Comparison of ENCODE assay signal across 8 cellular contexts in the genomic region with DNA sequence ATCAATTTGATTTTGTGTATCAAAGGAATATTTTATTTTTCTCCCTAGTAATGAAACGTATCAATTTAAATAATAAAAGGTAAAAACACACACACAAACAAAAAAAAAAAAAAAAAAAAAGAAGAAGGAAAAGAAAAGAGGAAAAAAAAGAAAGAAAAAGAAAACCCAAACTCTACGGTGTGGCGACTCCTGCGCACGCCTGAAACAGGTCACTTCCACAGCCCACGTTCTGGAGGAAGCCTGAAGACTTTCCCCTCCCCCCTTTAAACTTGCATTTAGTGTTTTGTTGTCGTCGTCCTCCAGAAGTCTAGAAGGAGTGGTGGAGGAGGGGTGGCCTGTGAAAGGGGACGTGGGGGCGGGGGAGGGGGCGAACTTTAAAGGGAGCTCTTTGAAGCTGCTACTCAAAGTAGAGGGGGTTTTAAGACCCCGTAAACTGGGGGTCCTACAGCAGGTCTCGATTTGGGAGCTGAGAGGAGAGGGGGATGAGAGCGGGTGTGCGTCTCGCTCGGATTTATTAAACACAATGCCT. TPM values are rescaled to one million over a fixed set of nuclear protein-coding genes. Genes with fewer than 3 reads are reported as not detected.
DNase-seq lines count a peak whose midpoint lies in the region; ATAC-seq and TF ChIP-seq lines count a peak whose summit lies in the region.

No MANE protein-coding gene starts in this region.

- peaks cover 22% of the 10 kb centered on the region for H3K27me3 Mint-ChIP-seq in activated naive CD8-positive, alpha-beta T cell treated with anti-CD3 and anti-CD28 coated beads for 36 hours

- no peak overlapping the region for H3K27ac Mint-ChIP-seq in activated naive CD8-positive, alpha-beta T cell treated with anti-CD3 and anti-CD28 coated beads for 36 hours

- no peaks in the 10 kb centered on the region for H3K9me3 ChIP-seq in lower lobe of right lung
- no peaks in the 10 kb centered on the region for H3K9me3 ChIP-seq in vagina

- H3K27ac ChIP-seq in lower lobe of right lung, result no peak overlapping the region
- peak overlapping the region; percentile 97 for H3K27ac ChIP-seq in vagina

- no peak for TF ChIP-seq CTCF in NB4 (IDR thresholded peaks at IDR 0.05; ENCODE audit: low read depth, low read length)
- TF ChIP-seq CTCF in lower lobe of right lung (IDR thresholded peaks at IDR 0.05), result no peak
- TF ChIP-seq CTCF in vagina (IDR thresholded peaks at IDR 0.05), result no peak

- DNase-seq in ELR (ENCODE audit: low read depth), result peak; percentile 29
- DNase-seq in NB4 (ENCODE audit: low read depth), result peak; percentile 62
- DNase-seq in activated naive CD8-positive, alpha-beta T cell treated with anti-CD3 and anti-CD28 coated beads for 36 hours, result no peak
- DNase-seq in lower lobe of right lung, result no peak
- no peak for DNase-seq in vagina (ENCODE audit: extremely low spot score in 2 of 2)
- no peak for DNase-seq in NCI-H2081 treated with DMSO at 0.1 percent for 48 hours (lab: John Stamatoyannopoulos, UW)
- DNase-seq in NCI-H2081 (lab: John Stamatoyannopoulos, UW), result no peak

- H3K9me3 Mint-ChIP-seq in activated naive CD8-positive, alpha-beta T cell treated with anti-CD3 and anti-CD28 coated beads for 36 hours, result no peaks in the 10 kb centered on the region

- peaks cover 5% of the 10 kb centered on the region for H3K36me3 Mint-ChIP-seq in activated naive CD8-positive, alpha-beta T cell treated with anti-CD3 and anti-CD28 coated beads for 36 hours

- H3K4me1 Mint-ChIP-seq in activated naive CD8-positive, alpha-beta T cell treated with anti-CD3 and anti-CD28 coated beads for 36 hours, result peaks cover 24% of the 10 kb centered on the region

- intact Hi-C loops in lower lobe of right lung (cut with DNase I), result no loop called here
- intact Hi-C loops in vagina (cut with DNase I), result loop anchor here (2.0 to 10.0 kb wide), 4 partner anchors 38 to 375 kb away; no protein-coding TSS in a partner anchor

- no peaks in the 10 kb centered on the region for H3K27me3 ChIP-seq in lower lobe of right lung (ENCODE audit: low read depth)
- no peaks in the 10 kb centered on the region for H3K27me3 ChIP-seq in vagina

- ATAC-seq in lower lobe of right lung (no peak), GM18505 (IDR thresholded peaks at IDR 0.05; ENCODE audit: unreplicated experiment) (no peak)

- peaks cover 45% of the 10 kb centered on the region for H3K4me1 ChIP-seq in lower lobe of right lung
- peaks cover 38% of the 10 kb centered on the region for H3K4me1 ChIP-seq in vagina

- no peaks in the 10 kb centered on the region for H3K36me3 ChIP-seq in lower lobe of right lung
- no peaks in the 10 kb centered on the region for H3K36me3 ChIP-seq in vagina

- TF ChIP-seq POLR2A in NB4 (IDR thresholded peaks at IDR 0.05; ENCODE audit: extremely low read depth, insufficient read length) (no peak), vagina (IDR thresholded peaks at IDR 0.05) (no peak), GM18505 (IDR thresholded peaks at IDR 0.05; ENCODE audit: borderline replicate concordance, extremely low read depth, insufficient read depth, insufficient read length) (no peak)

- H3K4me3 ChIP-seq in NB4 (ENCODE audit: low read depth, low read length) (peak overlapping the region; percentile 48), lower lobe of right lung (peak overlapping the region; percentile 88), vagina (peak overlapping the region; percentile 45 to 93)

- peak overlapping the region; percentile 95 for H3K4me3 Mint-ChIP-seq in activated naive CD8-positive, alpha-beta T cell treated with anti-CD3 and anti-CD28 coated beads for 36 hours

RNA-seq across cellular contexts. Expression of a gene that starts 2.3 kb away (rescaled TPM):
- total RNA-seq in activated naive CD8-positive, alpha-beta T cell treated with anti-CD3 and anti-CD28 coated beads for 36 hours, result 10 to 100 TPM; 70.8 to 71.6 TPM
- total RNA-seq in lower lobe of right lung (63.7 TPM), vagina (64.6 TPM)

Comparison
In these comparisons a context has a peak if more than half of its experiments do, and no peak if none do; other contexts are left out.
1. DNase-seq: peak in ELR (single experiment) and NB4 (single experiment); none in activated naive CD8-positive, alpha-beta T cell treated with anti-CD3 and anti-CD28 coated beads for 36 hours (single experiment), lower lobe of right lung (single experiment), vagina (0 of 2), NCI-H2081 treated with DMSO at 0.1 percent for 48 hours (single experiment) and NCI-H2081 (0 of 2).
2. Peak in every context shown above with its lines, with median percentiles within 50 percentile points of each other: H3K4me3 ChIP-seq.